In the genomic region with DNA sequence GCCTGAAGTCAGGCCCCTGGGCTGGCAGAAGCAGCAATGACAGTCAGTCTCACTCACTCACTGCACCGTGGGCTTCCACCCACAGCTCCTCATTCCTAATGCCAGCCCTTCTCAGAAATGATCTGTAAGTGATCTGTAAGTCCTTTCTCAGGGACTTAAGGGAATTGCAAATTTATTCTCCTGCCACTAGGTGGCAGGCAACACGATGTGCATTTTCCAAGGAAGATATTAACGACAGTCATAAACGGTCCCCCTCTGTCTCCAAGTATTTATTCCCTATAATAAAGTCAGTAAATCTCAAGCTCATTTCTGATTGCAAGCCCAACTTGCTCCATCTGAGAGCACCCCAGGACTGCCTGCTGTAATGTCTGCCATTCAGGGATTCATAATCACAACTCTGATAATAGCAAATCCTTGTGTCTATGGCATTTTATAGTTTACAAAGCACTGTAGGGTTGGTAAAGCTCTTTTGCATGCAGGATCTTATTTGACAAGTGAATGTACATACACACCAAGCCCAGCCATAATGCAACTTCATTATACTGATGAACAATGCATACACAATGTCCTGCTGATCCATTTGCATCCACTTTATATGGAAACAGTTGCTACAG, we compare ENCODE assay signal across 8 cellular contexts.
DNase-seq lines count a peak whose midpoint lies in the region; ATAC-seq, FAIRE-seq and TF ChIP-seq lines count a peak whose summit lies in the region.

No MANE protein-coding gene starts in this region.

- H3K4me3 ChIP-seq in AG10803 (ENCODE audit: low read length) (no peak overlapping the region), kidney (ENCODE audit: low read length in 2 of 2) (no peak overlapping the region), aorta (ENCODE audit: low read length in 2 of 2) (no peak overlapping the region), MG63 (no peak overlapping the region), ovary (no peak overlapping the region)

- no peak overlapping the region for H3K27ac ChIP-seq in kidney (ENCODE audit: low read depth in 2 of 2, low read length in 2 of 2)
- no peak overlapping the region for H3K27ac ChIP-seq in aorta (ENCODE audit: low read depth in 1 of 2, low read length in 2 of 2)
- H3K27ac ChIP-seq in ovary, result no peak overlapping the region

- H3K9me3 ChIP-seq in kidney (ENCODE audit: control insufficient read depth in 1 of 2, low read length in 2 of 2) (no peaks in the 10 kb centered on the region), aorta (ENCODE audit: control insufficient read depth, low read length) (no peaks in the 10 kb centered on the region), MG63 (no peaks in the 10 kb centered on the region), ovary (no peaks in the 10 kb centered on the region)

- intact Hi-C loops in kidney (cut with DNase I), result no loop called here
- intact Hi-C loops in aorta (cut with DNase I), result loop anchor here (10.0 kb wide), 1 partner anchor 1178 kb away; no protein-coding TSS in a partner anchor
- intact Hi-C loops in ovary (cut with DNase I), result no loop called here

- DNase-seq in AG10803 (ENCODE audit: low read depth), result peak; percentile 67
- peak; percentile 50 for DNase-seq in NCI-H2107 (lab: John Stamatoyannopoulos, UW)
- peak; percentile 4 for DNase-seq in amniotic stem cell (lab: John Stamatoyannopoulos, UW)
- no peak for DNase-seq in kidney
- no peak for DNase-seq in aorta
- DNase-seq in MG63, result no peak
- DNase-seq in ovary, result no peak

- TF ChIP-seq POLR2A in ovary (IDR thresholded peaks at IDR 0.05), result no peak

- peak; percentile 74 for TF ChIP-seq CTCF in AG10803 (conservative IDR thresholded peaks at IDR 0.05; ENCODE audit: low read length)
- TF ChIP-seq CTCF in GM12873 (IDR thresholded peaks at IDR 0.05; ENCODE audit: insufficient read depth, low read depth, low read length, missing control alignments), result peak; percentile 76
- TF ChIP-seq CTCF in kidney (IDR thresholded peaks at IDR 0.05; ENCODE audit: borderline replicate concordance, extremely low read depth, insufficient read depth), result peak; percentile 55
- peak in 1 of 3 donors; percentile 32 for TF ChIP-seq CTCF in ovary (IDR thresholded peaks at IDR 0.05)

- FAIRE-seq in kidney (lab: Jason Lieb, UNC), result no peak

- H3K36me3 ChIP-seq in kidney (ENCODE audit: control insufficient read depth in 1 of 2, insufficient read depth in 2 of 2, low read length in 2 of 2) (no peaks in the 10 kb centered on the region), aorta (ENCODE audit: control insufficient read depth in 1 of 2, insufficient read depth in 2 of 2, low read length in 1 of 2) (no peaks in the 10 kb centered on the region), MG63 (no peaks in the 10 kb centered on the region), ovary (no peaks in the 10 kb centered on the region)

- H3K4me1 ChIP-seq in kidney (ENCODE audit: control insufficient read depth in 1 of 2, insufficient read depth in 1 of 2, low read depth in 1 of 2, low read length in 2 of 2) (peaks cover under 1 to 2% of the 10 kb centered on the region in 2 donors), aorta (ENCODE audit: control insufficient read depth in 1 of 2, insufficient read depth in 2 of 2, low read length in 2 of 2) (no peaks in the 10 kb centered on the region), ovary (ENCODE audit: insufficient read depth) (peaks cover 2% of the 10 kb centered on the region)

- no peaks in the 10 kb centered on the region for H3K27me3 ChIP-seq in aorta (ENCODE audit: control insufficient read depth in 1 of 2, insufficient read depth in 2 of 2, low read length in 1 of 2)
- H3K27me3 ChIP-seq in MG63, result no peaks in the 10 kb centered on the region
- no peaks in the 10 kb centered on the region for H3K27me3 ChIP-seq in ovary

- H3K9ac ChIP-seq in kidney (ENCODE audit: low read length in 2 of 2), result no peak overlapping the region

- ATAC-seq in aorta (ENCODE audit: low FRiP score), result peak; percentile 51

- 0 to 1% methylated on average over 4 of the region's 4 CpGs for WGBS in aorta, 2 donors
- 0 to 1% (median 0%) methylated on average over 4 of the region's 4 CpGs for WGBS in ovary, 3 donors

- TF ChIP-seq EP300 in ovary (IDR thresholded peaks at IDR 0.05), result no peak

Comparison
In these comparisons a context has a peak if more than half of its experiments do, and no peak if none do; other contexts are left out.
1. DNase-seq: peak in AG10803 (single experiment), NCI-H2107 (single experiment) and amniotic stem cell (single experiment); none in kidney (single experiment), aorta (0 of 2), MG63 (single experiment) and ovary (0 of 5).
2. intact Hi-C loops: an anchor here in aorta (10.0 kb wide); none called in kidney and ovary.